ENCODE assay signal across 1 cellular context in the genomic region with DNA sequence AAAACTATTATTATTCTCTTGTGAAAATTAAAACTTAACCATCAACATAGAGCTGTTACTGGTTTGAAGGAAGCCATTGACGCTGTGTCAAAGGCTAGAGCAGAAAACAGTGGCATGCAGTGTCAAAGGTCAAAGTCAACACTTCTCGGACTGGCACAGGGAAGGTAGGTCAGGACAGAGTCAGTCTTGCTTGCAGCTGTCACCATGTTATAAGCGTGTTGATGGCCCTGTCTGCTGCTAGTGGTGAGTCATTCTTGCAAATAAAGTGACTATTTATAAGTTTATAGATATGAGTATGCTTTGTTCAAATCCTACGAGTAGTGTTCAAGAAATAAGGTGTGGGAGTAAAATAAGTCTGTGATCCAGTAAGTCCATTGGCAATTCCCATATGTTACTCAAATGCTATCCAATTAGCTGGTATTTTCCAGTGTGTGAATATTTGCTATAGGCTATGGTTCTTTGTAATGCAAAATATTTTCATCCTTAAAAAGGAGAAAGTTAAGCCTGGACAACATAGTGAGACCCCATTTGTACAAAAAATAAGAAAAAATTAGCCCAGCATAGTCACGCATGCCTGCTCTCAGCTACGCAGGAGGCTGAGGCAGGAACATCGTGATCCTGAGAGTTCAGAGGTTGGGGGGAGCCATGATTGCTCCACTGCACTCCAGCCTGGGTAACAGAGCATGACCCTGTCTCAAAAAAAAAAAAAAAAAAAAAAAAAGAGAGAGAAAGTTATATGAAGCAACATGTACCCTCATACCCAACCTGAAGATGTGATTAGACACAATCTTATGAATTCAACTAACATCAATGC.
TF ChIP-seq lines count a peak whose summit lies in the region.

No MANE protein-coding gene starts in this region.

TF ChIP-seq in HepG2, 621 proteins besides CTCF, POLR2A, EP300 and RAD21 (continued from another document and continues in another):
- TF ChIP-seq, protein P1, sequence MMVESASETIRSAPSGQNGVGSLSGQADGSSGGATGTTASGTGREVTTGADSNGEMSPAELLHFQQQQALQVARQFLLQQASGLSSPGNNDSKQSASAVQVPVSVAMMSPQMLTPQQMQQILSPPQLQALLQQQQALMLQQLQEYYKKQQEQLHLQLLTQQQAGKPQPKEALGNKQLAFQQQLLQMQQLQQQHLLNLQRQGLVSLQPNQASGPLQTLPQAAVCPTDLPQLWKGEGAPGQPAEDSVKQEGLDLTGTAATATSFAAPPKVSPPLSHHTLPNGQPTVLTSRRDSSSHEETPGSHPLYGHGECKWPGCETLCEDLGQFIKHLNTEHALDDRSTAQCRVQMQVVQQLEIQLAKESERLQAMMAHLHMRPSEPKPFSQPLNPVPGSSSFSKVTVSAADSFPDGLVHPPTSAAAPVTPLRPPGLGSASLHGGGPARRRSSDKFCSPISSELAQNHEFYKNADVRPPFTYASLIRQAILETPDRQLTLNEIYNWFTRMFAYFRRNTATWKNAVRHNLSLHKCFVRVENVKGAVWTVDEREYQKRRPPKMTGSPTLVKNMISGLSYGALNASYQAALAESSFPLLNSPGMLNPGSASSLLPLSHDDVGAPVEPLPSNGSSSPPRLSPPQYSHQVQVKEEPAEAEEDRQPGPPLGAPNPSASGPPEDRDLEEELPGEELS (CRISPR knock-in tag; IDR thresholded peaks at IDR 0.05), result 0 out of 2 replicates have a peak, but pooled peaks have one; percentile 7
- TF ChIP-seq KDM3A (CRISPR knock-in tag; IDR thresholded peaks at IDR 0.05; ENCODE audit: low read depth) (no peak), HNRNPH1 (optimal IDR thresholded peaks at IDR 0.05; ENCODE audit: low read depth, low read length) (no peak), ZNF432 (CRISPR knock-in tag; IDR thresholded peaks at IDR 0.05; ENCODE audit: borderline replicate concordance) (no peak), SOX5 (CRISPR knock-in tag; IDR thresholded peaks at IDR 0.05; ENCODE audit: borderline replicate concordance) (peak; percentile 11; the same call in 1 of the 2 replicates), FOXJ3 (CRISPR knock-in tag; IDR thresholded peaks at IDR 0.05; ENCODE audit: borderline replicate concordance) (no peak), SRSF4 (IDR thresholded peaks at IDR 0.05; ENCODE audit: low read depth, low read length, poor library complexity, severe bottlenecking) (no peak), ZBTB42 (CRISPR knock-in tag; IDR thresholded peaks at IDR 0.05) (no peak), ZNF678 (CRISPR knock-in tag; IDR thresholded peaks at IDR 0.05) (no peak), CREB1 (IDR thresholded peaks at IDR 0.05) (no peak), CREB1 (CRISPR knock-in tag; IDR thresholded peaks at IDR 0.05) (peak; percentile 20; the same call in 1 of the 2 replicates), ZNF768 (CRISPR knock-in tag; IDR thresholded peaks at IDR 0.05) (no peak), MIXL1 (CRISPR knock-in tag; IDR thresholded peaks at IDR 0.05) (peak; percentile 34; the same call in 1 of the 2 replicates), SUZ12 (IDR thresholded peaks at IDR 0.05; ENCODE audit: low read depth, low read length) (no peak), NR2C2 (CRISPR knock-in tag; IDR thresholded peaks at IDR 0.05; ENCODE audit: borderline replicate concordance) (peak; percentile 71), ZNF670 (CRISPR knock-in tag; IDR thresholded peaks at IDR 0.05; ENCODE audit: borderline replicate concordance) (no peak), SMARCE1 (IDR thresholded peaks at IDR 0.05; ENCODE audit: borderline replicate concordance) (no peak), ELF4 (CRISPR knock-in tag; IDR thresholded peaks at IDR 0.05; ENCODE audit: borderline replicate concordance) (no peak), SALL1 (CRISPR knock-in tag; IDR thresholded peaks at IDR 0.05) (no peak), MAFK (conservative IDR thresholded peaks at IDR 0.05 in 1 of 2, IDR thresholded peaks at IDR 0.05 in 1 of 2; ENCODE audit: low read length in 2 of 2) (no peak), STAG1 (CRISPR knock-in tag; IDR thresholded peaks at IDR 0.05) (no peak), ZBTB7A (CRISPR knock-in tag; IDR thresholded peaks at IDR 0.05) (no peak), ZNF883 (CRISPR knock-in tag; IDR thresholded peaks at IDR 0.05; ENCODE audit: not compliant biosample characterization) (no peak), NCOR1 (IDR thresholded peaks at IDR 0.05; ENCODE audit: borderline replicate concordance, low read length) (no peak), ZNF773 (CRISPR knock-in tag; IDR thresholded peaks at IDR 0.05; ENCODE audit: borderline replicate concordance) (no peak)
- TF ChIP-seq, protein P2, sequence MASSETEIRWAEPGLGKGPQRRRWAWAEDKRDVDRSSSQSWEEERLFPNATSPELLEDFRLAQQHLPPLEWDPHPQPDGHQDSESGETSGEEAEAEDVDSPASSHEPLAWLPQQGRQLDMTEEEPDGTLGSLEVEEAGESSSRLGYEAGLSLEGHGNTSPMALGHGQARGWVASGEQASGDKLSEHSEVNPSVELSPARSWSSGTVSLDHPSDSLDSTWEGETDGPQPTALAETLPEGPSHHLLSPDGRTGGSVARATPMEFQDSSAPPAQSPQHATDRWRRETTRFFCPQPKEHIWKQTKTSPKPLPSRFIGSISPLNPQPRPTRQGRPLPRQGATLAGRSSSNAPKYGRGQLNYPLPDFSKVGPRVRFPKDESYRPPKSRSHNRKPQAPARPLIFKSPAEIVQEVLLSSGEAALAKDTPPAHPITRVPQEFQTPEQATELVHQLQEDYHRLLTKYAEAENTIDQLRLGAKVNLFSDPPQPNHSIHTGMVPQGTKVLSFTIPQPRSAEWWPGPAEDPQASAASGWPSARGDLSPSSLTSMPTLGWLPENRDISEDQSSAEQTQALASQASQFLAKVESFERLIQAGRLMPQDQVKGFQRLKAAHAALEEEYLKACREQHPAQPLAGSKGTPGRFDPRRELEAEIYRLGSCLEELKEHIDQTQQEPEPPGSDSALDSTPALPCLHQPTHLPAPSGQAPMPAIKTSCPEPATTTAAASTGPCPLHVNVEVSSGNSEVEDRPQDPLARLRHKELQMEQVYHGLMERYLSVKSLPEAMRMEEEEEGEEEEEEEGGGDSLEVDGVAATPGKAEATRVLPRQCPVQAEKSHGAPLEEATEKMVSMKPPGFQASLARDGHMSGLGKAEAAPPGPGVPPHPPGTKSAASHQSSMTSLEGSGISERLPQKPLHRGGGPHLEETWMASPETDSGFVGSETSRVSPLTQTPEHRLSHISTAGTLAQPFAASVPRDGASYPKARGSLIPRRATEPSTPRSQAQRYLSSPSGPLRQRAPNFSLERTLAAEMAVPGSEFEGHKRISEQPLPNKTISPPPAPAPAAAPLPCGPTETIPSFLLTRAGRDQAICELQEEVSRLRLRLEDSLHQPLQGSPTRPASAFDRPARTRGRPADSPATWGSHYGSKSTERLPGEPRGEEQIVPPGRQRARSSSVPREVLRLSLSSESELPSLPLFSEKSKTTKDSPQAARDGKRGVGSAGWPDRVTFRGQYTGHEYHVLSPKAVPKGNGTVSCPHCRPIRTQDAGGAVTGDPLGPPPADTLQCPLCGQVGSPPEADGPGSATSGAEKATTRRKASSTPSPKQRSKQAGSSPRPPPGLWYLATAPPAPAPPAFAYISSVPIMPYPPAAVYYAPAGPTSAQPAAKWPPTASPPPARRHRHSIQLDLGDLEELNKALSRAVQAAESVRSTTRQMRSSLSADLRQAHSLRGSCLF (CRISPR knock-in tag; IDR thresholded peaks at IDR 0.05; ENCODE audit: borderline replicate concordance), result no peak
- TF ChIP-seq, protein P3, sequence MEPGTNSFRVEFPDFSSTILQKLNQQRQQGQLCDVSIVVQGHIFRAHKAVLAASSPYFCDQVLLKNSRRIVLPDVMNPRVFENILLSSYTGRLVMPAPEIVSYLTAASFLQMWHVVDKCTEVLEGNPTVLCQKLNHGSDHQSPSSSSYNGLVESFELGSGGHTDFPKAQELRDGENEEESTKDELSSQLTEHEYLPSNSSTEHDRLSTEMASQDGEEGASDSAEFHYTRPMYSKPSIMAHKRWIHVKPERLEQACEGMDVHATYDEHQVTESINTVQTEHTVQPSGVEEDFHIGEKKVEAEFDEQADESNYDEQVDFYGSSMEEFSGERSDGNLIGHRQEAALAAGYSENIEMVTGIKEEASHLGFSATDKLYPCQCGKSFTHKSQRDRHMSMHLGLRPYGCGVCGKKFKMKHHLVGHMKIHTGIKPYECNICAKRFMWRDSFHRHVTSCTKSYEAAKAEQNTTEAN (CRISPR knock-in tag; conservative IDR thresholded peaks at IDR 0.05), result no peak
- TF ChIP-seq, protein P4, sequence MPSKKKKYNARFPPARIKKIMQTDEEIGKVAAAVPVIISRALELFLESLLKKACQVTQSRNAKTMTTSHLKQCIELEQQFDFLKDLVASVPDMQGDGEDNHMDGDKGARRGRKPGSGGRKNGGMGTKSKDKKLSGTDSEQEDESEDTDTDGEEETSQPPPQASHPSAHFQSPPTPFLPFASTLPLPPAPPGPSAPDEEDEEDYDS (CRISPR knock-in tag; IDR thresholded peaks at IDR 0.05), result no peak; the same call in 1 of the 2 replicates
- TF ChIP-seq, protein P5, sequence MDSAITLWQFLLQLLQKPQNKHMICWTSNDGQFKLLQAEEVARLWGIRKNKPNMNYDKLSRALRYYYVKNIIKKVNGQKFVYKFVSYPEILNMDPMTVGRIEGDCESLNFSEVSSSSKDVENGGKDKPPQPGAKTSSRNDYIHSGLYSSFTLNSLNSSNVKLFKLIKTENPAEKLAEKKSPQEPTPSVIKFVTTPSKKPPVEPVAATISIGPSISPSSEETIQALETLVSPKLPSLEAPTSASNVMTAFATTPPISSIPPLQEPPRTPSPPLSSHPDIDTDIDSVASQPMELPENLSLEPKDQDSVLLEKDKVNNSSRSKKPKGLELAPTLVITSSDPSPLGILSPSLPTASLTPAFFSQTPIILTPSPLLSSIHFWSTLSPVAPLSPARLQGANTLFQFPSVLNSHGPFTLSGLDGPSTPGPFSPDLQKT (CRISPR knock-in tag; IDR thresholded peaks at IDR 0.05; ENCODE audit: borderline replicate concordance), result no peak
- TF ChIP-seq, protein P6, sequence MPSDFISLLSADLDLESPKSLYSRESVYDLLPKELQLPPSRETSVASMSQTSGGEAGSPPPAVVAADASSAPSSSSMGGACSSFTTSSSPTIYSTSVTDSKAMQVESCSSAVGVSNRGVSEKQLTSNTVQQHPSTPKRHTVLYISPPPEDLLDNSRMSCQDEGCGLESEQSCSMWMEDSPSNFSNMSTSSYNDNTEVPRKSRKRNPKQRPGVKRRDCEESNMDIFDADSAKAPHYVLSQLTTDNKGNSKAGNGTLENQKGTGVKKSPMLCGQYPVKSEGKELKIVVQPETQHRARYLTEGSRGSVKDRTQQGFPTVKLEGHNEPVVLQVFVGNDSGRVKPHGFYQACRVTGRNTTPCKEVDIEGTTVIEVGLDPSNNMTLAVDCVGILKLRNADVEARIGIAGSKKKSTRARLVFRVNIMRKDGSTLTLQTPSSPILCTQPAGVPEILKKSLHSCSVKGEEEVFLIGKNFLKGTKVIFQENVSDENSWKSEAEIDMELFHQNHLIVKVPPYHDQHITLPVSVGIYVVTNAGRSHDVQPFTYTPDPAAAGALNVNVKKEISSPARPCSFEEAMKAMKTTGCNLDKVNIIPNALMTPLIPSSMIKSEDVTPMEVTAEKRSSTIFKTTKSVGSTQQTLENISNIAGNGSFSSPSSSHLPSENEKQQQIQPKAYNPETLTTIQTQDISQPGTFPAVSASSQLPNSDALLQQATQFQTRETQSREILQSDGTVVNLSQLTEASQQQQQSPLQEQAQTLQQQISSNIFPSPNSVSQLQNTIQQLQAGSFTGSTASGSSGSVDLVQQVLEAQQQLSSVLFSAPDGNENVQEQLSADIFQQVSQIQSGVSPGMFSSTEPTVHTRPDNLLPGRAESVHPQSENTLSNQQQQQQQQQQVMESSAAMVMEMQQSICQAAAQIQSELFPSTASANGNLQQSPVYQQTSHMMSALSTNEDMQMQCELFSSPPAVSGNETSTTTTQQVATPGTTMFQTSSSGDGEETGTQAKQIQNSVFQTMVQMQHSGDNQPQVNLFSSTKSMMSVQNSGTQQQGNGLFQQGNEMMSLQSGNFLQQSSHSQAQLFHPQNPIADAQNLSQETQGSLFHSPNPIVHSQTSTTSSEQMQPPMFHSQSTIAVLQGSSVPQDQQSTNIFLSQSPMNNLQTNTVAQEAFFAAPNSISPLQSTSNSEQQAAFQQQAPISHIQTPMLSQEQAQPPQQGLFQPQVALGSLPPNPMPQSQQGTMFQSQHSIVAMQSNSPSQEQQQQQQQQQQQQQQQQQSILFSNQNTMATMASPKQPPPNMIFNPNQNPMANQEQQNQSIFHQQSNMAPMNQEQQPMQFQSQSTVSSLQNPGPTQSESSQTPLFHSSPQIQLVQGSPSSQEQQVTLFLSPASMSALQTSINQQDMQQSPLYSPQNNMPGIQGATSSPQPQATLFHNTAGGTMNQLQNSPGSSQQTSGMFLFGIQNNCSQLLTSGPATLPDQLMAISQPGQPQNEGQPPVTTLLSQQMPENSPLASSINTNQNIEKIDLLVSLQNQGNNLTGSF (CRISPR knock-in tag; IDR thresholded peaks at IDR 0.05), result no peak
- TF ChIP-seq, protein P7, sequence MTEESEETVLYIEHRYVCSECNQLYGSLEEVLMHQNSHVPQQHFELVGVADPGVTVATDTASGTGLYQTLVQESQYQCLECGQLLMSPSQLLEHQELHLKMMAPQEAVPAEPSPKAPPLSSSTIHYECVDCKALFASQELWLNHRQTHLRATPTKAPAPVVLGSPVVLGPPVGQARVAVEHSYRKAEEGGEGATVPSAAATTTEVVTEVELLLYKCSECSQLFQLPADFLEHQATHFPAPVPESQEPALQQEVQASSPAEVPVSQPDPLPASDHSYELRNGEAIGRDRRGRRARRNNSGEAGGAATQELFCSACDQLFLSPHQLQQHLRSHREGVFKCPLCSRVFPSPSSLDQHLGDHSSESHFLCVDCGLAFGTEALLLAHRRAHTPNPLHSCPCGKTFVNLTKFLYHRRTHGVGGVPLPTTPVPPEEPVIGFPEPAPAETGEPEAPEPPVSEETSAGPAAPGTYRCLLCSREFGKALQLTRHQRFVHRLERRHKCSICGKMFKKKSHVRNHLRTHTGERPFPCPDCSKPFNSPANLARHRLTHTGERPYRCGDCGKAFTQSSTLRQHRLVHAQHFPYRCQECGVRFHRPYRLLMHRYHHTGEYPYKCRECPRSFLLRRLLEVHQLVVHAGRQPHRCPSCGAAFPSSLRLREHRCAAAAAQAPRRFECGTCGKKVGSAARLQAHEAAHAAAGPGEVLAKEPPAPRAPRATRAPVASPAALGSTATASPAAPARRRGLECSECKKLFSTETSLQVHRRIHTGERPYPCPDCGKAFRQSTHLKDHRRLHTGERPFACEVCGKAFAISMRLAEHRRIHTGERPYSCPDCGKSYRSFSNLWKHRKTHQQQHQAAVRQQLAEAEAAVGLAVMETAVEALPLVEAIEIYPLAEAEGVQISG (CRISPR knock-in tag; IDR thresholded peaks at IDR 0.05), result no peak
- TF ChIP-seq, protein P8, sequence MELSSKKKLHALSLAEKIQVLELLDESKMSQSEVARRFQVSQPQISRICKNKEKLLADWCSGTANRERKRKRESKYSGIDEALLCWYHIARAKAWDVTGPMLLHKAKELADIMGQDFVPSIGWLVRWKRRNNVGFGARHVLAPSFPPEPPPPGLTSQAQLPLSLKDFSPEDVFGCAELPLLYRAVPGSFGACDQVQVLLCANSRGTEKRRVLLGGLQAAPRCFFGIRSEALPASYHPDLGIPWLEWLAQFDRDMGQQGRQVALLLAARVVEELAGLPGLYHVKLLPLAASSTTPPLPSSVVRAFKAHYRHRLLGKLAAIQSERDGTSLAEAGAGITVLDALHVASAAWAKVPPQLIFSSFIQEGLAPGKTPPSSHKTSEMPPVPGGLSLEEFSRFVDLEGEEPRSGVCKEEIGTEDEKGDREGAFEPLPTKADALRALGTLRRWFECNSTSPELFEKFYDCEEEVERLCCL (CRISPR knock-in tag; IDR thresholded peaks at IDR 0.05; ENCODE audit: borderline replicate concordance), result no peak
